ENCODE assay signal across 1 cellular context in genomic region chr2:25219621-25220020, GRCh38.
TF ChIP-seq lines count a peak whose summit lies in the region.

No MANE protein-coding gene starts in this region.

TF ChIP-seq in HepG2, 621 proteins besides CTCF, POLR2A, EP300 and RAD21:
- TF ChIP-seq ZNF253 (CRISPR knock-in tag; IDR thresholded peaks at IDR 0.05; ENCODE audit: borderline replicate concordance) (no peak), TCF12 (IDR thresholded peaks at IDR 0.05) (no peak), TCF12 (CRISPR knock-in tag; IDR thresholded peaks at IDR 0.05) (no peak), HDAC6 (IDR thresholded peaks at IDR 0.05; ENCODE audit: low read depth, low read length) (no peak), ZNF598 (CRISPR knock-in tag; IDR thresholded peaks at IDR 0.05; ENCODE audit: borderline replicate concordance) (no peak), MTERF4 (CRISPR knock-in tag; IDR thresholded peaks at IDR 0.05) (no peak), ZSCAN12 (CRISPR knock-in tag; IDR thresholded peaks at IDR 0.05) (no peak), MTA1 (CRISPR knock-in tag; IDR thresholded peaks at IDR 0.05; ENCODE audit: borderline replicate concordance) (no peak), HNRNPLL (IDR thresholded peaks at IDR 0.05; ENCODE audit: low read depth, low read length, poor library complexity, severe bottlenecking) (no peak), ZNF337 (CRISPR knock-in tag; IDR thresholded peaks at IDR 0.05; ENCODE audit: borderline replicate concordance, low read depth) (no peak), HDAC1 (CRISPR knock-in tag; IDR thresholded peaks at IDR 0.05) (no peak)
